9 cellular contexts compared by ENCODE assay signal in the genomic region with DNA sequence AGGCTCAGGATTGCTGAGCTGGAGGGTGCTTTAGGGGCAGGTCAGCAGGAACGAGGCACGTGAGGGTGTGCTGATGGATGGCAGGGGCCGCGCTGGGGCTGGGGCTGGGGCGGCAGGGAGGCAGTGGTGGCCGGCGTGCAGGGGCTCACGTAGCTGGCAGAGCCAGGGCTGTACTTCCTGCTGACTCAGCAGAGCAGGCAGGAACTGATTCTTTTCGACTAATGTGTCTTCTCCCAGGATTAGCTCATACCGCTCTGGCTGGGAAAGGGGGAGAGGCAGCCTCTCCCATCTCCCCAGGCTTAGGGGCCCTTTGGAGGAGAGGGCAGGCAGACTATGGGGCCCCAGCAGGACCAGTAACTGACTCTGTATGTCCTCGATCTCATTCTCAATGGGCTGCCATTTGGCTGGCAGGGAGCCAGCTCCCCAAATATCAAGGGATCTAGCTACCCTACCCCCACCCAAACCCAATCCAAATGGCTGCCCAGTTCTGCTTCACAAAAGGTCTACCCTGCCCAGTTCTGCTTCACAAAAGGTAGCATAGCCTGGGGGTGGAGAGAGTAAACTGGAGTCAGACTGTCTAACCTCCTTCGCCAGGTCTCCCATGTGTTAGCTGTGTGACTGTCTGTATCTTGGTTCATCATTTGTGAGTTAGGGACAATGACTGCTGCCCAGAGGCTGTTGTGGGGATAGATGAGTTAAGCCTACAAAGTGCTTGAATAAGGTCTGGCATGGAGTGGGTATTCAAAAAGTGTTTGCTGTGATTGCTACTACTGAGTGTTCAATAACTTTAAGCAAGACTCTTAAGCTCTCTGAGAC.
DNase-seq lines count a peak whose midpoint lies in the region; ATAC-seq and TF ChIP-seq lines count a peak whose summit lies in the region.
"Had no signal": no experiment of that assay in that cellular context is flagged by ENCODE, and none has a peak within 500 bp of the region (broad histone marks: within the 10 kb centered on the region; RNA-seq: fewer than 3 reads in every experiment).

No MANE protein-coding gene starts in this region.

- intact Hi-C loops in esophagus squamous epithelium (cut with DNase I) (no loop called here), sigmoid colon (cut with DNase I) (no loop called here)

- H3K27ac ChIP-seq in RWPE2 (ENCODE audit: poor library complexity, severe bottlenecking) (peak overlapping the region; percentile 38), esophagus squamous epithelium (peak overlapping the region; percentile 55 to 80 (median 60)), sigmoid colon (no peak overlapping the region)

- H3K36me3 ChIP-seq in RWPE2 (ENCODE audit: low read depth) (no peaks in the 10 kb centered on the region), esophagus squamous epithelium (no peaks in the 10 kb centered on the region), sigmoid colon (no peaks in the 10 kb centered on the region)
- H3K36me3 ChIP-seq: HAP-1 had no signal

- H3K4me1 ChIP-seq in RWPE2 (ENCODE audit: insufficient read depth, poor library complexity, severe bottlenecking) = peaks cover 12% of the 10 kb centered on the region
- peaks cover 13 to 45% (median 24%) of the 10 kb centered on the region in 3 donors for H3K4me1 ChIP-seq in esophagus squamous epithelium
- peaks cover 0 to 8% (median 4%) of the 10 kb centered on the region in 4 donors for H3K4me1 ChIP-seq in sigmoid colon

- TF ChIP-seq CTCF in RWPE2 (IDR thresholded peaks at IDR 0.05; ENCODE audit: poor library complexity, severe bottlenecking) = no peak
- no peak for TF ChIP-seq CTCF in esophagus squamous epithelium (IDR thresholded peaks at IDR 0.05)
- no peak for TF ChIP-seq CTCF in sigmoid colon (IDR thresholded peaks at IDR 0.05)

- no peak for TF ChIP-seq EP300 in sigmoid colon (IDR thresholded peaks at IDR 0.05)

- H3K27me3 ChIP-seq in RWPE2 (ENCODE audit: insufficient read depth, poor library complexity, severe bottlenecking) (no peaks in the 10 kb centered on the region), esophagus squamous epithelium (no peaks in the 10 kb centered on the region), sigmoid colon (no peaks in the 10 kb centered on the region)

- TF ChIP-seq POLR2A in esophagus squamous epithelium (IDR thresholded peaks at IDR 0.05) = no peak
- no peak for TF ChIP-seq POLR2A in sigmoid colon (IDR thresholded peaks at IDR 0.05)

- WGBS in esophagus squamous epithelium, 2 donors = 8 to 9% methylated on average over 8 to 9 of the region's 12 CpGs
- WGBS in sigmoid colon, 2 donors = 27 to 65% methylated on average over 12 of the region's 12 CpGs

- H3K9me3 ChIP-seq in RWPE2 (ENCODE audit: severe bottlenecking) (no peaks in the 10 kb centered on the region), esophagus squamous epithelium (no peaks in the 10 kb centered on the region), sigmoid colon (no peaks in the 10 kb centered on the region)
- H3K9me3 ChIP-seq: HAP-1 had no signal

- H3K4me3 ChIP-seq in RWPE2 (ENCODE audit: severe bottlenecking) (no peak overlapping the region), esophagus squamous epithelium (peak overlapping the region in 1 of 4 donors; percentile 24), skeletal muscle cell (ENCODE audit: low read depth, low read length) (no peak overlapping the region), sigmoid colon (no peak overlapping the region)
- H3K4me3 ChIP-seq: HAP-1 had no signal

- ATAC-seq in RWPE2 (ENCODE audit: low read depth) = peak; percentile 85
- ATAC-seq in GM18502 (IDR thresholded peaks at IDR 0.05; ENCODE audit: poor library complexity, unreplicated experiment) = no peak

- peak; percentile 50 for DNase-seq in activated CD4-positive, alpha-beta T cell treated with anti-CD3 and anti-CD28 coated beads for 48 hours
- no peak for DNase-seq in activated CD4-positive, alpha-beta T cell treated with anti-CD3 and anti-CD28 coated beads for 1 hour
- DNase-seq in RWPE2 (ENCODE audit: low spot score) (no peak), esophagus squamous epithelium (lab: John Stamatoyannopoulos, UW) (no peak), skeletal muscle cell (ENCODE audit: low read depth) (peak; percentile 55), sigmoid colon (no peak), NCI-H1694 (lab: John Stamatoyannopoulos, UW) (no peak)

Comparison
In these comparisons a context has a peak if more than half of its experiments do, and no peak if none do; other contexts are left out.
1. DNase-seq: peak in activated CD4-positive, alpha-beta T cell treated with anti-CD3 and anti-CD28 coated beads for 48 hours (single experiment) and skeletal muscle cell (single experiment); none in activated CD4-positive, alpha-beta T cell treated with anti-CD3 and anti-CD28 coated beads for 1 hour (single experiment), RWPE2 (single experiment), esophagus squamous epithelium (single experiment), sigmoid colon (single experiment) and NCI-H1694 (single experiment).
2. H3K27ac ChIP-seq: peak in RWPE2 (single experiment) and esophagus squamous epithelium (4 of 4); none in sigmoid colon (0 of 4).